ENCODE assay signal across 14 cellular contexts in the genomic region with DNA sequence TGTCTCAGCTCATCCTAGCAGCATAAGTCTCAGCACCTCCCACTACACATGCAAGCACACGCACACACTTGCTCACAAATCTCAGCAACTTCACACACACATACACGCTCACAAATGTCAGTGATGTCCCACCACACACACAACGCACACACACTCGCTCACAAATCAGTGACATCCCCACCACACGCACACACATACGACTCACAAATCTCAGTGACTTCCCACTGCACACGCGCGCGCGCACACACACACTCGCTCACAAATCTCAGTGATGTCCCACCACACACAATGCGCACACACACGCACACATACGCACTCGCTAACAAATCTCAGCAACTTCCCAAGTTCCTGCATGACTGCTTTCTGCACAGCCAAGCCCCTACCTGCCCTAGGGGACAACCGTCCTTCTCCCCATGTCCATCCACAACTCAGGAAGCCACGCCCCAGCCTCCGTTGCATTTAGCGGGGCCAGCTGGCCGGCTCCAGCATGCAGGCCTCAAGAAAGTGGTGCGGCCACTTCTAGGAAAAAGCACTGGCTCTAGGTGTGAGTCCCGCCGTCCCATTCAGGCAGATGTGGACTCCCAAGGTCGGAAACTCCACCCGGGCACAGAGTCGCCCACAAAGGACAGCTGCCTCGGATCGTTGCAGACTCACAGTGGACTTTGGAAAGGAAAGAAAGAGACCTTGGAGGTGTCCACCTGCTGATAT.
DNase-seq lines count a peak whose midpoint lies in the region; ATAC-seq and TF ChIP-seq lines count a peak whose summit lies in the region.
"Had no signal": no experiment of that assay in that cellular context is flagged by ENCODE, and none has a peak within 500 bp of the region (broad histone marks: within the 10 kb centered on the region; RNA-seq: fewer than 3 reads in every experiment).

No MANE protein-coding gene starts in this region.

- intact Hi-C loops in spleen (cut with DNase I; ENCODE audit: low total_unique reads) = no loop called here

- H3K27ac Mint-ChIP-seq in stimulated activated naive CD8-positive, alpha-beta T cell treated with anti-CD3 and anti-CD28 coated beads, Interleukin-15, amount 100 ng/mL, for 72 hours = peak overlapping the region in 1 of 2 donors; percentile 16
- peak overlapping the region; percentile 9 for H3K27ac Mint-ChIP-seq in neural crest cell (ENCODE audit: unreplicated experiment)
- H3K27ac Mint-ChIP-seq: B cell; CD4-positive, alpha-beta T cell had no signal

- no peaks in the 10 kb centered on the region for H3K36me3 ChIP-seq in spleen
- H3K36me3 ChIP-seq: HAP-1 had no signal

- no peaks in the 10 kb centered on the region for H3K4me1 Mint-ChIP-seq in stimulated activated naive CD8-positive, alpha-beta T cell treated with anti-CD3 and anti-CD28 coated beads, Interleukin-15, amount 100 ng/mL, for 72 hours
- H3K4me1 Mint-ChIP-seq in neural crest cell = no peaks in the 10 kb centered on the region
- H3K4me1 Mint-ChIP-seq: B cell had no signal

- TF ChIP-seq CTCF in neural crest cell (conservative IDR thresholded peaks at IDR 0.05) (no peak), spleen (IDR thresholded peaks at IDR 0.05 in 8 of 11, conservative IDR thresholded peaks at IDR 0.05 in 3 of 11) (no peak)

- H3K27me3 Mint-ChIP-seq in stimulated activated naive CD8-positive, alpha-beta T cell treated with anti-CD3 and anti-CD28 coated beads, Interleukin-15, amount 100 ng/mL, for 72 hours = no peaks in the 10 kb centered on the region
- no peaks in the 10 kb centered on the region for H3K27me3 Mint-ChIP-seq in neural crest cell (ENCODE audit: low read depth)
- H3K27me3 Mint-ChIP-seq: B cell; CD4-positive, alpha-beta T cell had no signal

- H3K4me1 ChIP-seq in spleen = no peaks in the 10 kb centered on the region
- H3K4me1 ChIP-seq: HAP-1 had no signal

- no peak overlapping the region for H3K4me3 ChIP-seq in spleen
- H3K4me3 ChIP-seq: HAP-1 had no signal

- no peaks in the 10 kb centered on the region for H3K9me3 Mint-ChIP-seq in stimulated activated naive CD8-positive, alpha-beta T cell treated with anti-CD3 and anti-CD28 coated beads, Interleukin-15, amount 100 ng/mL, for 72 hours
- H3K9me3 Mint-ChIP-seq in neural crest cell = no peaks in the 10 kb centered on the region
- H3K9me3 Mint-ChIP-seq: CD4-positive, alpha-beta T cell had no signal

- H3K27me3 ChIP-seq in spleen (replicated peaks in 1 of 7) = peaks cover 0 to 2% (median 0%) of the 10 kb centered on the region in 7 donors

- no peak overlapping the region for H3K4me3 Mint-ChIP-seq in stimulated activated naive CD8-positive, alpha-beta T cell treated with anti-CD3 and anti-CD28 coated beads, Interleukin-15, amount 100 ng/mL, for 72 hours
- no peak overlapping the region for H3K4me3 Mint-ChIP-seq in neural crest cell
- H3K4me3 Mint-ChIP-seq: B cell; CD4-positive, alpha-beta T cell had no signal

- TF ChIP-seq POLR2A in spleen (IDR thresholded peaks at IDR 0.05) = no peak

- peak; percentile 33 for ATAC-seq in stimulated activated naive CD8-positive, alpha-beta T cell treated with anti-CD3 and anti-CD28 coated beads, Interleukin-15, amount 100 ng/mL, for 72 hours
- no peak for ATAC-seq in stimulated activated naive CD8-positive, alpha-beta T cell treated with anti-CD3 and anti-CD28 coated beads, Interleukin-15, Interleukin-2, amounts not matched to agents 100 U/mL and 50 U/mL, for 24 hours

- no peak for DNase-seq in stimulated activated naive CD8-positive, alpha-beta T cell treated with anti-CD3 and anti-CD28 coated beads, Interleukin-15, amount 100 ng/mL, for 72 hours
- no peak for DNase-seq in stimulated activated naive CD8-positive, alpha-beta T cell treated with anti-CD3 and anti-CD28 coated beads, Interleukin-15, Interleukin-2, amounts not matched to agents 100 U/mL and 50 U/mL, for 24 hours
- DNase-seq in neural crest cell (ENCODE audit: low read depth, low spot score) = no peak
- DNase-seq in spleen = peak; percentile 71
- DNase-seq in pons (ENCODE audit: low spot score) = no peak
- no peak for DNase-seq in kidney tubule cell (ENCODE audit: low spot score)
- no peak for DNase-seq in Kasumi-1 (lab: John Stamatoyannopoulos, UW)
- DNase-seq: C1 segment of cervical spinal cord; Calu3; CD4-positive, alpha-beta T cell; DMS 273 treated with DMSO at 0.1 percent for 48 hours; GOT3 had no signal

- no peaks in the 10 kb centered on the region for H3K36me3 Mint-ChIP-seq in neural crest cell (ENCODE audit: low read depth)

- H3K27ac ChIP-seq in spleen = no peak overlapping the region

- H3K9me3 ChIP-seq in spleen = peaks cover 0 to 17% (median 0%) of the 10 kb centered on the region in 8 donors
- H3K9me3 ChIP-seq: HAP-1 had no signal

- 81 to 92% (median 87%) methylated on average over 26 to 29 of the region's 29 CpGs for WGBS in spleen, 5 donors
